ENCODE assay signal across 1 cellular context in genomic region chr17:41060052-41060604, GRCh38.
TF ChIP-seq lines count a peak whose summit lies in the region.

KRTAP2-3 (minus strand) TSS chr17:41060114; CDS start chr17:41060050, 64 bp downstream.

TF ChIP-seq in HCT116, 20 proteins besides CTCF, POLR2A, EP300 and RAD21 (continued from another document):
- no peak for TF ChIP-seq ZBTB33 (IDR thresholded peaks at IDR 0.05; ENCODE audit: extremely low read depth, insufficient replicate concordance, low read length)
- no peak for TF ChIP-seq EZH2 (IDR thresholded peaks at IDR 0.05)
- peak; percentile 68 for TF ChIP-seq YY1 (IDR thresholded peaks at IDR 0.05; ENCODE audit: extremely low read depth, insufficient replicate concordance, low read depth, low read length)
TF ChIP-seq in HCT116: peak in this region for 11.
